Comparison of ENCODE assay signal across 1 cellular context in genomic region chr16:67842509-67843342, GRCh38.
TF ChIP-seq lines count a peak whose summit lies in the region.

No MANE protein-coding gene starts in this region.

TF ChIP-seq in GM12878, 131 proteins besides CTCF, POLR2A, EP300 and RAD21 (continues in another document):
- TF ChIP-seq PKNOX1 (IDR thresholded peaks at IDR 0.05), result 0 out of 2 replicates have a peak, but pooled peaks have one; percentile 6
- TF ChIP-seq POU2F2 (IDR thresholded peaks at IDR 0.05; ENCODE audit: borderline replicate concordance, low read depth, low read length), result no peak
- 0 out of 2 replicates have a peak, but pooled peaks have one; percentile 2 for TF ChIP-seq NR2F1 (conservative IDR thresholded peaks at IDR 0.05)
- peak; percentile 23; the same call in 1 of the 2 replicates for TF ChIP-seq NRF1 (conservative IDR thresholded peaks at IDR 0.05; ENCODE audit: low read depth, low read length)
- no peak for TF ChIP-seq NFYA (IDR thresholded peaks at IDR 0.05; ENCODE audit: borderline replicate concordance, low read depth, low read length)
- no peak for TF ChIP-seq MLLT1 (IDR thresholded peaks at IDR 0.05)
- TF ChIP-seq STAT3 (IDR thresholded peaks at IDR 0.05; ENCODE audit: low read depth, low read length), result no peak
- TF ChIP-seq, protein P1, sequence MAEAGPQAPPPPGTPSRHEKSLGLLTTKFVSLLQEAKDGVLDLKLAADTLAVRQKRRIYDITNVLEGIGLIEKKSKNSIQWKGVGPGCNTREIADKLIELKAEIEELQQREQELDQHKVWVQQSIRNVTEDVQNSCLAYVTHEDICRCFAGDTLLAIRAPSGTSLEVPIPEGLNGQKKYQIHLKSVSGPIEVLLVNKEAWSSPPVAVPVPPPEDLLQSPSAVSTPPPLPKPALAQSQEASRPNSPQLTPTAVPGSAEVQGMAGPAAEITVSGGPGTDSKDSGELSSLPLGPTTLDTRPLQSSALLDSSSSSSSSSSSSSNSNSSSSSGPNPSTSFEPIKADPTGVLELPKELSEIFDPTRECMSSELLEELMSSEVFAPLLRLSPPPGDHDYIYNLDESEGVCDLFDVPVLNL (IDR thresholded peaks at IDR 0.05; ENCODE audit: low read depth, low read length), result no peak
- TF ChIP-seq CHD4 (IDR thresholded peaks at IDR 0.05), result no peak
- TF ChIP-seq, protein P2, sequence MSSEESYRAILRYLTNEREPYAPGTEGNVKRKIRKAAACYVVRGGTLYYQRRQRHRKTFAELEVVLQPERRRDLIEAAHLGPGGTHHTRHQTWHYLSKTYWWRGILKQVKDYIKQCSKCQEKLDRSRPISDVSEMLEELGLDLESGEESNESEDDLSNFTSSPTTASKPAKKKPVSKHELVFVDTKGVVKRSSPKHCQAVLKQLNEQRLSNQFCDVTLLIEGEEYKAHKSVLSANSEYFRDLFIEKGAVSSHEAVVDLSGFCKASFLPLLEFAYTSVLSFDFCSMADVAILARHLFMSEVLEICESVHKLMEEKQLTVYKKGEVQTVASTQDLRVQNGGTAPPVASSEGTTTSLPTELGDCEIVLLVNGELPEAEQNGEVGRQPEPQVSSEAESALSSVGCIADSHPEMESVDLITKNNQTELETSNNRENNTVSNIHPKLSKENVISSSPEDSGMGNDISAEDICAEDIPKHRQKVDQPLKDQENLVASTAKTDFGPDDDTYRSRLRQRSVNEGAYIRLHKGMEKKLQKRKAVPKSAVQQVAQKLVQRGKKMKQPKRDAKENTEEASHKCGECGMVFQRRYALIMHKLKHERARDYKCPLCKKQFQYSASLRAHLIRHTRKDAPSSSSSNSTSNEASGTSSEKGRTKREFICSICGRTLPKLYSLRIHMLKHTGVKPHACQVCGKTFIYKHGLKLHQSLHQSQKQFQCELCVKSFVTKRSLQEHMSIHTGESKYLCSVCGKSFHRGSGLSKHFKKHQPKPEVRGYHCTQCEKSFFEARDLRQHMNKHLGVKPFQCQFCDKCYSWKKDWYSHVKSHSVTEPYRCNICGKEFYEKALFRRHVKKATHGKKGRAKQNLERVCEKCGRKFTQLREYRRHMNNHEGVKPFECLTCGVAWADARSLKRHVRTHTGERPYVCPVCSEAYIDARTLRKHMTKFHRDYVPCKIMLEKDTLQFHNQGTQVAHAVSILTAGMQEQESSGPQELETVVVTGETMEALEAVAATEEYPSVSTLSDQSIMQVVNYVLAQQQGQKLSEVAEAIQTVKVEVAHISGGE (CRISPR knock-in tag; IDR thresholded peaks at IDR 0.05), result no peak
- no peak for TF ChIP-seq EZH2 (IDR thresholded peaks at IDR 0.05; ENCODE audit: borderline replicate concordance, control insufficient read depth, low read depth, low read length)
- TF ChIP-seq, protein P3, sequence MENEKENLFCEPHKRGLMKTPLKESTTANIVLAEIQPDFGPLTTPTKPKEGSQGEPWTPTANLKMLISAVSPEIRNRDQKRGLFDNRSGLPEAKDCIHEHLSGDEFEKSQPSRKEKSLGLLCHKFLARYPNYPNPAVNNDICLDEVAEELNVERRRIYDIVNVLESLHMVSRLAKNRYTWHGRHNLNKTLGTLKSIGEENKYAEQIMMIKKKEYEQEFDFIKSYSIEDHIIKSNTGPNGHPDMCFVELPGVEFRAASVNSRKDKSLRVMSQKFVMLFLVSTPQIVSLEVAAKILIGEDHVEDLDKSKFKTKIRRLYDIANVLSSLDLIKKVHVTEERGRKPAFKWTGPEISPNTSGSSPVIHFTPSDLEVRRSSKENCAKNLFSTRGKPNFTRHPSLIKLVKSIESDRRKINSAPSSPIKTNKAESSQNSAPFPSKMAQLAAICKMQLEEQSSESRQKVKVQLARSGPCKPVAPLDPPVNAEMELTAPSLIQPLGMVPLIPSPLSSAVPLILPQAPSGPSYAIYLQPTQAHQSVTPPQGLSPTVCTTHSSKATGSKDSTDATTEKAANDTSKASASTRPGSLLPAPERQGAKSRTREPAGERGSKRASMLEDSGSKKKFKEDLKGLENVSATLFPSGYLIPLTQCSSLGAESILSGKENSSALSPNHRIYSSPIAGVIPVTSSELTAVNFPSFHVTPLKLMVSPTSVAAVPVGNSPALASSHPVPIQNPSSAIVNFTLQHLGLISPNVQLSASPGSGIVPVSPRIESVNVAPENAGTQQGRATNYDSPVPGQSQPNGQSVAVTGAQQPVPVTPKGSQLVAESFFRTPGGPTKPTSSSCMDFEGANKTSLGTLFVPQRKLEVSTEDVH (IDR thresholded peaks at IDR 0.05; ENCODE audit: low read depth, partially characterized antibody), result no peak
- TF ChIP-seq RCOR1 (conservative IDR thresholded peaks at IDR 0.05; ENCODE audit: low read depth, low read length), result no peak
- TF ChIP-seq, protein P4, sequence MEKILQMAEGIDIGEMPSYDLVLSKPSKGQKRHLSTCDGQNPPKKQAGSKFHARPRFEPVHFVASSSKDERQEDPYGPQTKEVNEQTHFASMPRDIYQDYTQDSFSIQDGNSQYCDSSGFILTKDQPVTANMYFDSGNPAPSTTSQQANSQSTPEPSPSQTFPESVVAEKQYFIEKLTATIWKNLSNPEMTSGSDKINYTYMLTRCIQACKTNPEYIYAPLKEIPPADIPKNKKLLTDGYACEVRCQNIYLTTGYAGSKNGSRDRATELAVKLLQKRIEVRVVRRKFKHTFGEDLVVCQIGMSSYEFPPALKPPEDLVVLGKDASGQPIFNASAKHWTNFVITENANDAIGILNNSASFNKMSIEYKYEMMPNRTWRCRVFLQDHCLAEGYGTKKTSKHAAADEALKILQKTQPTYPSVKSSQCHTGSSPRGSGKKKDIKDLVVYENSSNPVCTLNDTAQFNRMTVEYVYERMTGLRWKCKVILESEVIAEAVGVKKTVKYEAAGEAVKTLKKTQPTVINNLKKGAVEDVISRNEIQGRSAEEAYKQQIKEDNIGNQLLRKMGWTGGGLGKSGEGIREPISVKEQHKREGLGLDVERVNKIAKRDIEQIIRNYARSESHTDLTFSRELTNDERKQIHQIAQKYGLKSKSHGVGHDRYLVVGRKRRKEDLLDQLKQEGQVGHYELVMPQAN (conservative IDR thresholded peaks at IDR 0.05), result peak; percentile 47; the same call in 1 of the 2 replicates
- TF ChIP-seq TAF1 (IDR thresholded peaks at IDR 0.05; ENCODE audit: borderline replicate concordance, low read depth, low read length), result no peak
- TF ChIP-seq TCF12 (IDR thresholded peaks at IDR 0.05; ENCODE audit: low read depth, low read length), result no peak; the same call in 1 of the 2 replicates
- no peak for TF ChIP-seq SIX5 (IDR thresholded peaks at IDR 0.05; ENCODE audit: low read depth, low read length, severe bottlenecking)
- no peak for TF ChIP-seq MEF2A (IDR thresholded peaks at IDR 0.05; ENCODE audit: insufficient read depth, low read depth, low read length)
- TF ChIP-seq ZNF217 (IDR thresholded peaks at IDR 0.05), result no peak
- TF ChIP-seq, protein P5, sequence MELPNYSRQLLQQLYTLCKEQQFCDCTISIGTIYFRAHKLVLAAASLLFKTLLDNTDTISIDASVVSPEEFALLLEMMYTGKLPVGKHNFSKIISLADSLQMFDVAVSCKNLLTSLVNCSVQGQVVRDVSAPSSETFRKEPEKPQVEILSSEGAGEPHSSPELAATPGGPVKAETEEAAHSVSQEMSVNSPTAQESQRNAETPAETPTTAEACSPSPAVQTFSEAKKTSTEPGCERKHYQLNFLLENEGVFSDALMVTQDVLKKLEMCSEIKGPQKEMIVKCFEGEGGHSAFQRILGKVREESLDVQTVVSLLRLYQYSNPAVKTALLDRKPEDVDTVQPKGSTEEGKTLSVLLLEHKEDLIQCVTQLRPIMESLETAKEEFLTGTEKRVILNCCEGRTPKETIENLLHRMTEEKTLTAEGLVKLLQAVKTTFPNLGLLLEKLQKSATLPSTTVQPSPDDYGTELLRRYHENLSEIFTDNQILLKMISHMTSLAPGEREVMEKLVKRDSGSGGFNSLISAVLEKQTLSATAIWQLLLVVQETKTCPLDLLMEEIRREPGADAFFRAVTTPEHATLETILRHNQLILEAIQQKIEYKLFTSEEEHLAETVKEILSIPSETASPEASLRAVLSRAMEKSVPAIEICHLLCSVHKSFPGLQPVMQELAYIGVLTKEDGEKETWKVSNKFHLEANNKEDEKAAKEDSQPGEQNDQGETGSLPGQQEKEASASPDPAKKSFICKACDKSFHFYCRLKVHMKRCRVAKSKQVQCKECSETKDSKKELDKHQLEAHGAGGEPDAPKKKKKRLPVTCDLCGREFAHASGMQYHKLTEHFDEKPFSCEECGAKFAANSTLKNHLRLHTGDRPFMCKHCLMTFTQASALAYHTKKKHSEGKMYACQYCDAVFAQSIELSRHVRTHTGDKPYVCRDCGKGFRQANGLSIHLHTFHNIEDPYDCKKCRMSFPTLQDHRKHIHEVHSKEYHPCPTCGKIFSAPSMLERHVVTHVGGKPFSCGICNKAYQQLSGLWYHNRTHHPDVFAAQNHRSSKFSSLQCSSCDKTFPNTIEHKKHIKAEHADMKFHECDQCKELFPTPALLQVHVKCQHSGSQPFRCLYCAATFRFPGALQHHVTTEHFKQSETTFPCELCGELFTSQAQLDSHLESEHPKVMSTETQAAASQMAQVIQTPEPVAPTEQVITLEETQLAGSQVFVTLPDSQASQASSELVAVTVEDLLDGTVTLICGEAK (IDR thresholded peaks at IDR 0.05; ENCODE audit: borderline replicate concordance), result no peak
- peak; percentile 64 for TF ChIP-seq NR2C1 (IDR thresholded peaks at IDR 0.05)
- peak; percentile 59 for TF ChIP-seq RUNX3 (IDR thresholded peaks at IDR 0.05; ENCODE audit: low read length)
- TF ChIP-seq EGR1 (IDR thresholded peaks at IDR 0.05; ENCODE audit: borderline replicate concordance in 1 of 2, low read depth in 2 of 2, low read length in 2 of 2), result no peak
- TF ChIP-seq FOXK2 (IDR thresholded peaks at IDR 0.05), result no peak
- no peak for TF ChIP-seq ATF7 (IDR thresholded peaks at IDR 0.05; ENCODE audit: low read depth)
- no peak for TF ChIP-seq ZBTB4 (CRISPR knock-in tag; IDR thresholded peaks at IDR 0.05)
- no peak for TF ChIP-seq RBBP5 (conservative IDR thresholded peaks at IDR 0.05)
- no peak for TF ChIP-seq BRCA1 (IDR thresholded peaks at IDR 0.05; ENCODE audit: low read depth, low read length)
- no peak for TF ChIP-seq NFIC (IDR thresholded peaks at IDR 0.05; ENCODE audit: low read depth, low read length)
- TF ChIP-seq GABPA (IDR thresholded peaks at IDR 0.05; ENCODE audit: low read depth), result no peak
- TF ChIP-seq, protein P6, sequence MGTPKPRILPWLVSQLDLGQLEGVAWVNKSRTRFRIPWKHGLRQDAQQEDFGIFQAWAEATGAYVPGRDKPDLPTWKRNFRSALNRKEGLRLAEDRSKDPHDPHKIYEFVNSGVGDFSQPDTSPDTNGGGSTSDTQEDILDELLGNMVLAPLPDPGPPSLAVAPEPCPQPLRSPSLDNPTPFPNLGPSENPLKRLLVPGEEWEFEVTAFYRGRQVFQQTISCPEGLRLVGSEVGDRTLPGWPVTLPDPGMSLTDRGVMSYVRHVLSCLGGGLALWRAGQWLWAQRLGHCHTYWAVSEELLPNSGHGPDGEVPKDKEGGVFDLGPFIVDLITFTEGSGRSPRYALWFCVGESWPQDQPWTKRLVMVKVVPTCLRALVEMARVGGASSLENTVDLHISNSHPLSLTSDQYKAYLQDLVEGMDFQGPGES (IDR thresholded peaks at IDR 0.05), result no peak
- no peak for TF ChIP-seq NFXL1 (IDR thresholded peaks at IDR 0.05; ENCODE audit: borderline replicate concordance)
- TF ChIP-seq, protein P7, sequence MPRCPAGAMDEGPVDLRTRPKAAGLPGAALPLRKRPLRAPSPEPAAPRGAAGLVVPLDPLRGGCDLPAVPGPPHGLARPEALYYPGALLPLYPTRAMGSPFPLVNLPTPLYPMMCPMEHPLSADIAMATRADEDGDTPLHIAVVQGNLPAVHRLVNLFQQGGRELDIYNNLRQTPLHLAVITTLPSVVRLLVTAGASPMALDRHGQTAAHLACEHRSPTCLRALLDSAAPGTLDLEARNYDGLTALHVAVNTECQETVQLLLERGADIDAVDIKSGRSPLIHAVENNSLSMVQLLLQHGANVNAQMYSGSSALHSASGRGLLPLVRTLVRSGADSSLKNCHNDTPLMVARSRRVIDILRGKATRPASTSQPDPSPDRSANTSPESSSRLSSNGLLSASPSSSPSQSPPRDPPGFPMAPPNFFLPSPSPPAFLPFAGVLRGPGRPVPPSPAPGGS (IDR thresholded peaks at IDR 0.05; ENCODE audit: borderline replicate concordance, insufficient read depth, low read depth, low read length, poor library complexity, severe bottlenecking), result no peak
- TF ChIP-seq ZZZ3 (IDR thresholded peaks at IDR 0.05; ENCODE audit: control insufficient read depth, insufficient read length, low read depth), result no peak
